20 cellular contexts compared by ENCODE assay signal in genomic region chr5:21931076-21931475, GRCh38.
A peak's percentile ranks its signal among the peaks of the same experiment; 100 is the strongest.
DNase-seq lines count a peak whose midpoint lies in the region; ATAC-seq and TF ChIP-seq lines count a peak whose summit lies in the region.
"Had no signal": no experiment of that assay in that cellular context is flagged by ENCODE, and none has a peak within 500 bp of the region (broad histone marks: within the 10 kb centered on the region; RNA-seq: fewer than 3 reads in every experiment).

No MANE protein-coding gene starts in this region.

- POLR2A ChIA-PET in activated CD4-positive, alpha-beta memory T cell treated with anti-CD3 and anti-CD28 coated beads, Interleukin-2, amount 10 ng/mL, durations not matched to agents 7 days and 5 days (lab: Charles Lee): no interaction called here

- no peaks in the 10 kb centered on the region for H3K4me1 ChIP-seq in prostate gland (replicated peaks)
- H3K4me1 ChIP-seq: BE2C had no signal

- H3K4me3 ChIP-seq in prostate gland: no peak overlapping the region
- H3K4me3 ChIP-seq: GM23338 had no signal

- DNase-seq in D341Med (ENCODE audit: low spot score) (peak; percentile 25), NCI-H128 (lab: John Stamatoyannopoulos, UW; ENCODE audit: unreplicated experiment) (peak; percentile 26), NCI-H2171 treated with DMSO at 0.1 percent for 48 hours (lab: John Stamatoyannopoulos, UW) (peak; percentile 100), fibroblast of gingiva (ENCODE audit: low read depth) (peak; percentile 12), prostate gland (ENCODE audit: low spot score) (no peak)
- DNase-seq in activated CD4-positive, alpha-beta memory T cell treated with anti-CD3 and anti-CD28 coated beads, Interleukin-2, amount 10 ng/mL, durations not matched to agents 7 days and 5 days: no peak
- DNase-seq: BE2C; DND-41; HCEC 1CT; KG1; NCI-H1092; NCI-H187 treated with DMSO at 0.1 percent for 48 hours; NK-92 treated with Interleukin-12 subunit alpha and Interleukin-12 subunit beta, amount 100 ng/mL, for 24 hours; SHP77 treated with DMSO at 0.1 percent for 48 hours; SK-N-SH; T-helper 2 cell had no signal

- no peak overlapping the region for H3K27ac ChIP-seq in prostate gland
- H3K27ac ChIP-seq: RWPE1 had no signal

- no peaks in the 10 kb centered on the region for H3K27me3 Mint-ChIP-seq in activated CD4-positive, alpha-beta memory T cell treated with anti-CD3 and anti-CD28 coated beads, Interleukin-2, amount 10 ng/mL, durations not matched to agents 7 days and 5 days

- H3K9me3 ChIP-seq in prostate gland: no peaks in the 10 kb centered on the region
- H3K9me3 ChIP-seq: BE2C, SK-N-SH had no signal

- no peak overlapping the region for H3K27ac Mint-ChIP-seq in activated CD4-positive, alpha-beta memory T cell treated with anti-CD3 and anti-CD28 coated beads, Interleukin-2, amount 10 ng/mL, durations not matched to agents 7 days and 5 days
- H3K27ac Mint-ChIP-seq: GM23338 had no signal

- intact Hi-C loops in prostate gland (cut with DNase I): no loop called here

- H3K27me3 ChIP-seq in prostate gland (replicated peaks; ENCODE audit: insufficient read depth): no peaks in the 10 kb centered on the region
- H3K27me3 ChIP-seq: BE2C had no signal

- peaks cover 11% of the 10 kb centered on the region for H3K9me3 Mint-ChIP-seq in activated CD4-positive, alpha-beta memory T cell treated with anti-CD3 and anti-CD28 coated beads, Interleukin-2, amount 10 ng/mL, durations not matched to agents 7 days and 5 days

- ATAC-seq in GM21825 (IDR thresholded peaks at IDR 0.05; ENCODE audit: unreplicated experiment) (no peak), HG03469 (IDR thresholded peaks at IDR 0.05; ENCODE audit: unreplicated experiment) (no peak)
- ATAC-seq: GM23338 had no signal

- no peak overlapping the region for H3K4me3 Mint-ChIP-seq in activated CD4-positive, alpha-beta memory T cell treated with anti-CD3 and anti-CD28 coated beads, Interleukin-2, amount 10 ng/mL, durations not matched to agents 7 days and 5 days
- H3K4me3 Mint-ChIP-seq: GM23338 had no signal

- TF ChIP-seq CTCF in prostate gland (IDR thresholded peaks at IDR 0.05): no peak

- no peak for TF ChIP-seq POLR2A in prostate gland (IDR thresholded peaks at IDR 0.05)

- CTCF ChIA-PET in activated CD4-positive, alpha-beta memory T cell treated with anti-CD3 and anti-CD28 coated beads, Interleukin-2, amount 10 ng/mL, durations not matched to agents 7 days and 5 days (lab: Charles Lee): no interaction called here

- no peaks in the 10 kb centered on the region for H3K36me3 Mint-ChIP-seq in activated CD4-positive, alpha-beta memory T cell treated with anti-CD3 and anti-CD28 coated beads, Interleukin-2, amount 10 ng/mL, durations not matched to agents 7 days and 5 days (ENCODE audit: low read depth)

- no peaks in the 10 kb centered on the region for H3K36me3 ChIP-seq in prostate gland
- H3K36me3 ChIP-seq: BE2C had no signal

- H3K4me1 Mint-ChIP-seq in activated CD4-positive, alpha-beta memory T cell treated with anti-CD3 and anti-CD28 coated beads, Interleukin-2, amount 10 ng/mL, durations not matched to agents 7 days and 5 days: no peaks in the 10 kb centered on the region
- H3K4me1 Mint-ChIP-seq: GM23338 had no signal

Comparison
In these comparisons a context has a peak if more than half of its experiments do, and no peak if none do; other contexts are left out.
1. DNase-seq: peak in D341Med (single experiment), NCI-H128 (single experiment), NCI-H2171 treated with DMSO at 0.1 percent for 48 hours (single experiment) and fibroblast of gingiva (single experiment); none in prostate gland (single experiment) and activated CD4-positive, alpha-beta memory T cell treated with anti-CD3 and anti-CD28 coated beads, Interleukin-2, amount 10 ng/mL, durations not matched to agents 7 days and 5 days (single experiment).